13 cellular contexts compared by ENCODE assay signal in the genomic region with DNA sequence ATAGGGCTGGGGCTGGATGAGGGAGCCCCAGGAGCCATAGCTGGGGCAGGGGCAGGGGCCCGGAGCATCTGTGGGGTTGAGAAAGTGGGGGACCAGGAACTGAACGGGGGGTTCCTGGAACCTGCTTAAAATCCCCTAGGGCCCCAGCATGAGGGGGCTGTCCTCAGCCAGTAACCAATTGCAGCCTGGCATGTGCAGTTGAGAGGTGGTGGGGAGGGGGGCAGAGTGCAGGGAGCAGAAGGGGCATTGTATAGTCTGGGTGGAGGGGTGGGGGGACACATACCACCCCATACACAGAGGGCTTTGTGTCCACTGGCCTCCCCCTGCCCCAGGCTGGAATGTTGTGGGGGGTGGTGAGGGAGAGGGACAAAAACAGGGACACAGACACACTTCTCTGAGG.
"Had no signal": no experiment of that assay in that cellular context is flagged by ENCODE, and none has a peak within 500 bp of the region (broad histone marks: within the 10 kb centered on the region; RNA-seq: fewer than 3 reads in every experiment).

A gene (minus strand): TSS at position 101 of the 400 bp plus-strand sequence. CDS start 63 bp downstream, at position 38.

- H3K27me3 ChIP-seq: ovary had no signal

- H3K4me3 Mint-ChIP-seq: activated naive CD4-positive, alpha-beta T cell treated with anti-CD3 and anti-CD28 coated beads for 36 hours; memory B cell; nephron progenitor cell had no signal

- ATAC-seq: left ventricle myocardium superior had no signal

- H3K27me3 Mint-ChIP-seq: memory B cell had no signal

- H3K4me3 ChIP-seq: ovary, thoracic aorta had no signal

- H3K36me3 ChIP-seq: ovary, thoracic aorta had no signal

- H3K36me3 Mint-ChIP-seq: memory B cell had no signal

- DNase-seq: activated CD4-positive, alpha-beta T cell treated with anti-CD3 and anti-CD28 coated beads for 1 hour; activated CD4-positive, alpha-beta T cell treated with anti-CD3 and anti-CD28 coated beads, Interleukin-2, amount 50 U/mL, for 48 hours; activated naive CD4-positive, alpha-beta T cell treated with anti-CD3 and anti-CD28 coated beads for 36 hours; activated T-cell treated with anti-CD3 and anti-CD28 coated beads, Interleukin-2, amount 50 U/mL, for 1 hour; hippocampal formation; left ventricle myocardium superior; nephron progenitor cell; ovary; stimulated activated CD4-positive, alpha-beta T cell treated with anti-CD3 and anti-CD28 coated beads, Interleukin-12 subunit alpha, Interleukin-12 subunit beta, amount 100 ng/mL, for 4 hours; stimulated activated CD4-positive, alpha-beta T cell treated with anti-CD3 and anti-CD28 coated beads, Interleukin-2, amount 100 ng/mL, for 24 hours had no signal

- H3K27ac ChIP-seq: ovary, thoracic aorta had no signal

- H3K27ac Mint-ChIP-seq: activated naive CD4-positive, alpha-beta T cell treated with anti-CD3 and anti-CD28 coated beads for 36 hours; activated T-helper 2 cell treated with anti-CD3 and anti-CD28 coated beads, Interferon-gamma antibody, Interleukin-2, Interleukin-4, amounts not matched to agents 10 μg/mL and 5 μg/mL and 100 μg/mL, durations not matched to agents 14 hours and 24 hours and 36 hours; memory B cell; nephron progenitor cell had no signal

- H3K9me3 Mint-ChIP-seq: activated naive CD4-positive, alpha-beta T cell treated with anti-CD3 and anti-CD28 coated beads for 36 hours; activated T-helper 2 cell treated with anti-CD3 and anti-CD28 coated beads, Interferon-gamma antibody, Interleukin-2, Interleukin-4, amounts not matched to agents 10 μg/mL and 5 μg/mL and 100 μg/mL, durations not matched to agents 14 hours and 24 hours and 36 hours; memory B cell; nephron progenitor cell had no signal
